In the genomic region with DNA sequence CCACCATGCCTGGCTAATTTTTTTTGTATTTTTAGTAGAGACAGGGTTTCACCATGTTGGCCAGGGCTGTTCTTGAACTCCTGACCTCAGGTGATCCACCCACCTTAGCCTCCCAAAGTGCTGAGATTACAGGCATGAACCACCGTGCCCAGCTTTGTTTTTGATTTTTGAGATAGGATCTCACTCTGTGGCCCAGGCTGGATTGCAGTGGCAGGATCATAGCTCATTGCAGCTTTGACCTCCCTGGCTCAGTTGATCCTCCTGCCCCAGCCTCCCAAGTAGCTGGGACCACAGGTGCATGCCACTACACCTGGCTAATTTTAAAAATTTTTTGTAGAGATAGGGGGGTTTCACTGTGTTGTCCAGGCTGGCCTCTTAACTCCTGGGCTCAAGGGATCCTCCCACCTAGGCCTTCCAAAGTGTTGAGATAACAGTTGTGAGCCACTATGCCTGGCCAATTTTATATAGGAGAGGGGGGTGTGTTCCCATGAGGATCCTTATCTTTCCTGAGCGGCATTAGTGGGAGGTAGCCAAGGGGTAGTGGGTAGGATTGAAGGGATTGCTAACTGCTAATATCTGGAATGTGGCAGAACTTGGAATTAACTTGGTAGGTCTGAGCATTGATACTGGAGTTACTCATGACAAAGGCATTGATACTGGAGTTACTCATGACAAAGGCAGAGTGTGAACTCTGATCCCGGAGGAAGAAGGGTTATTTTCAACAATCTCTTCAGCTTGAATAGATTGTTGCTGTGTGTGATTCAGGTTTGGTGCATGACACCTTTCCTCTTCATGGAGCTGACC, we compare ENCODE assay signal across 8 cellular contexts. TPM values are rescaled to one million over a fixed set of nuclear protein-coding genes. Genes with fewer than 3 reads are reported as not detected.
DNase-seq lines count a peak whose midpoint lies in the region; ATAC-seq and TF ChIP-seq lines count a peak whose summit lies in the region.

No MANE protein-coding gene starts in this region.

- DNase-seq in left ventricle myocardium inferior: no peak
- no peak for DNase-seq in Right ventricle myocardium inferior (ENCODE audit: missing footprints)
- peak; percentile 91 for DNase-seq in kidney tubule cell (ENCODE audit: low spot score)
- no peak for DNase-seq in tibial artery
- no peak for DNase-seq in GF-D8 (lab: John Stamatoyannopoulos, UW)
- DNase-seq in hypothalamus (lab: John Stamatoyannopoulos, UW): no peak

- H3K27ac ChIP-seq in left ventricle myocardium inferior (replicated peaks): peak overlapping the region; percentile 92
- H3K27ac ChIP-seq in adipose tissue (ENCODE audit: low read depth, low read length): peak overlapping the region; percentile 80
- peak overlapping the region; percentile 78 to 89 for H3K27ac ChIP-seq in tibial artery

- ATAC-seq in Right ventricle myocardium inferior: no peak
- ATAC-seq in GM18868 (IDR thresholded peaks at IDR 0.05; ENCODE audit: unreplicated experiment): no peak

- H3K9me3 ChIP-seq in left ventricle myocardium inferior (replicated peaks) (no peaks in the 10 kb centered on the region), tibial artery (no peaks in the 10 kb centered on the region)

- H3K4me1 ChIP-seq in left ventricle myocardium inferior: peaks cover 29% of the 10 kb centered on the region
- peaks cover 5 to 26% (median 15%) of the 10 kb centered on the region in 4 donors for H3K4me1 ChIP-seq in tibial artery

- 57 to 87% (median 83%) methylated on average over 3 of the region's 3 CpGs for WGBS in adipose tissue, 3 donors

- H3K27me3 ChIP-seq in left ventricle myocardium inferior (ENCODE audit: low read depth) (no peaks in the 10 kb centered on the region), tibial artery (no peaks in the 10 kb centered on the region)

- peaks cover 51% of the 10 kb centered on the region for H3K36me3 ChIP-seq in left ventricle myocardium inferior
- peaks cover 18 to 60% (median 60%) of the 10 kb centered on the region in 3 donors for H3K36me3 ChIP-seq in tibial artery

- TF ChIP-seq CTCF in left ventricle myocardium inferior (IDR thresholded peaks at IDR 0.05; ENCODE audit: borderline replicate concordance): no peak
- TF ChIP-seq CTCF in tibial artery (IDR thresholded peaks at IDR 0.05): no peak

- H3K4me3 ChIP-seq in left ventricle myocardium inferior (peak overlapping the region; percentile 83), tibial artery (peak overlapping the region; percentile 64 to 75)

- intact Hi-C loops in left ventricle myocardium inferior (cut with micrococcal nuclease): no loop called here
- intact Hi-C loops in Right ventricle myocardium inferior (cut with DNase I): no loop called here
- intact Hi-C loops in tibial artery (cut with DNase I; ENCODE audit: low total_unique reads): no loop called here

RNA-seq across cellular contexts. Expression of a gene that starts 1.0 kb away (rescaled TPM):
- total RNA-seq in left ventricle myocardium inferior (28.3 TPM), Right ventricle myocardium inferior (25.8 TPM)
- polyA plus RNA-seq in adipose tissue: 10 to 100 TPM; 17.0 to 69.9 (median 33.4) TPM

RNA-seq across cellular contexts. Expression of a gene that starts 18.3 kb away (rescaled TPM):
- total RNA-seq in left ventricle myocardium inferior (12.1 TPM), Right ventricle myocardium inferior (14.3 TPM)
- 10 to 100 TPM in 2 of 3 donors, 1 to 10 TPM in 1; 8.9 to 44.4 (median 23.1) TPM for polyA plus RNA-seq in adipose tissue

RNA-seq across cellular contexts. Expression of a gene that starts 31.0 kb away (rescaled TPM):
- total RNA-seq in left ventricle myocardium inferior: 52.2 TPM
- 56.5 TPM for total RNA-seq in Right ventricle myocardium inferior
- polyA plus RNA-seq in adipose tissue: 10 to 100 TPM; 15.3 to 23.6 (median 19.8) TPM
